7 cellular contexts compared by ENCODE assay signal in genomic region chr12:108629824-108630476, GRCh38. TPM values are rescaled to one million over a fixed set of nuclear protein-coding genes. Genes with fewer than 3 reads are reported as not detected.
DNase-seq lines count a peak whose midpoint lies in the region; FAIRE-seq and TF ChIP-seq lines count a peak whose summit lies in the region.

No MANE protein-coding gene starts in this region.

- H3K4me3 Mint-ChIP-seq in IgD-negative memory B cell (peak overlapping the region in 3 of 4 donors; percentile 8 to 83 (median 31)), endodermal cell (no peak overlapping the region), osteocyte (ENCODE audit: unreplicated experiment) (no peak overlapping the region)

- H3K27ac Mint-ChIP-seq in IgD-negative memory B cell (peak overlapping the region; percentile 57 to 92 (median 85)), endodermal cell (peak overlapping the region; percentile 43), osteocyte (ENCODE audit: unreplicated experiment) (peak overlapping the region; percentile 77)

- no peaks in the 10 kb centered on the region for H3K27me3 ChIP-seq in endodermal cell (ENCODE audit: control insufficient read depth, insufficient read depth, low read length, poor library complexity, severe bottlenecking)

- H3K9me3 ChIP-seq in endodermal cell (ENCODE audit: control insufficient read depth, low read length) = no peaks in the 10 kb centered on the region

- no peaks in the 10 kb centered on the region for H3K27me3 Mint-ChIP-seq in IgD-negative memory B cell
- H3K27me3 Mint-ChIP-seq in endodermal cell (ENCODE audit: insufficient read depth) = no peaks in the 10 kb centered on the region
- no peaks in the 10 kb centered on the region for H3K27me3 Mint-ChIP-seq in osteocyte (ENCODE audit: unreplicated experiment)

- H3K4me1 Mint-ChIP-seq in IgD-negative memory B cell (peaks cover 30 to 62% (median 55%) of the 10 kb centered on the region in 3 donors), endodermal cell (peaks cover 9% of the 10 kb centered on the region), osteocyte (ENCODE audit: unreplicated experiment) (peaks cover 48% of the 10 kb centered on the region)

- no peak for TF ChIP-seq POLR2A in GM12891 (IDR thresholded peaks at IDR 0.05; ENCODE audit: low read depth, low read length)

- no peaks in the 10 kb centered on the region for H3K4me1 ChIP-seq in endodermal cell (ENCODE audit: control insufficient read depth, insufficient read depth, low read length)

- no peaks in the 10 kb centered on the region for H3K36me3 ChIP-seq in endodermal cell (ENCODE audit: control insufficient read depth, insufficient read depth, low read length)

- H3K4me3 ChIP-seq in endodermal cell (ENCODE audit: low read length) = no peak overlapping the region

- no peak for FAIRE-seq in GM12891 (lab: Jason Lieb, UNC)

- no peak for TF ChIP-seq CTCF in endodermal cell (conservative IDR thresholded peaks at IDR 0.05)
- no peak for TF ChIP-seq CTCF in osteocyte (IDR thresholded peaks at IDR 0.05)

- 81 to 92% methylated on average over 10 to 17 of the region's 17 CpGs for WGBS in endodermal cell (ENCODE audit: insufficient coverage in 1 of 2, insufficient read length in 1 of 2), 2 experiments

- no peak overlapping the region for H3K9ac ChIP-seq in endodermal cell (ENCODE audit: extremely low read depth, low read length, poor library complexity, severe bottlenecking)

- H3K9me3 Mint-ChIP-seq in IgD-negative memory B cell = no peaks in the 10 kb centered on the region
- H3K9me3 Mint-ChIP-seq in endodermal cell = no peaks in the 10 kb centered on the region
- H3K9me3 Mint-ChIP-seq in osteocyte (ENCODE audit: unreplicated experiment) = no peaks in the 10 kb centered on the region

- peaks cover 5% of the 10 kb centered on the region for H3K36me3 Mint-ChIP-seq in IgD-negative memory B cell
- no peaks in the 10 kb centered on the region for H3K36me3 Mint-ChIP-seq in endodermal cell (ENCODE audit: low read depth)
- H3K36me3 Mint-ChIP-seq in osteocyte (ENCODE audit: unreplicated experiment) = no peaks in the 10 kb centered on the region

- H3K27ac ChIP-seq in endodermal cell (ENCODE audit: low read depth, low read length) = peak overlapping the region; percentile 40

- DNase-seq in activated CD4-positive, alpha-beta T cell treated with anti-CD3 and anti-CD28 coated beads for 48 hours = peak; percentile 75
- peak; percentile 76 for DNase-seq in endodermal cell
- no peak for DNase-seq in osteocyte (ENCODE audit: extremely low spot score, unreplicated experiment)
- no peak for DNase-seq in GM12891 (ENCODE audit: insufficient read length, low spot score)
- no peak for DNase-seq in NOMO-1 treated with DMSO at 0.1 percent for 48 hours (lab: John Stamatoyannopoulos, UW; ENCODE audit: unreplicated experiment)
- DNase-seq in NCI-H1436 treated with DMSO at 0.1 percent for 48 hours (lab: John Stamatoyannopoulos, UW) = no peak

TF ChIP-seq in GM12891, 5 proteins besides CTCF, POLR2A, EP300 and RAD21:
- TF ChIP-seq SPI1 (IDR thresholded peaks at IDR 0.05; ENCODE audit: low read depth, low read length) (no peak), PAX5 (IDR thresholded peaks at IDR 0.05; ENCODE audit: insufficient read depth, low read length, severe bottlenecking) (no peak), TAF1 (IDR thresholded peaks at IDR 0.05; ENCODE audit: low read depth, low read length) (no peak), POU2F2 (IDR thresholded peaks at IDR 0.05; ENCODE audit: low read depth, low read length) (no peak), POLR2AphosphoS5 (IDR thresholded peaks at IDR 0.05; ENCODE audit: low read depth, low read length) (no peak)

RNA-seq across cellular contexts. Expression of gene SELPLG, which starts 3.7 kb away (rescaled TPM):
- polyA plus RNA-seq in IgD-negative memory B cell = 37.0 TPM
- total RNA-seq in endodermal cell (under 1 TPM in 1 of 2 donors, not detected in 1; 0.13 TPM), osteocyte (0.59 and 0.78 TPM in 2 replicates)
- polyA plus RNA-seq in endodermal cell (2013, experiment 1 of 2) = 0.18 TPM
- 0.46 TPM for polyA plus RNA-seq in endodermal cell (2013, experiment 2 of 2)
- 13.8 TPM for polyA plus RNA-seq in GM12891 (2012; ENCODE audit: low read depth, missing spikeins)

RNA-seq across cellular contexts. Expression of gene TMEM119, which starts 32.1 kb away (rescaled TPM):
- polyA plus RNA-seq in IgD-negative memory B cell = 0.33 TPM
- total RNA-seq in endodermal cell (under 1 TPM; 0.11 to 0.15 TPM), osteocyte (54.0 and 58.8 TPM in 2 replicates)
- 4.3 TPM for polyA plus RNA-seq in endodermal cell (2013, experiment 1 of 2)
- 4.3 TPM for polyA plus RNA-seq in endodermal cell (2013, experiment 2 of 2)
- 0.10 TPM for polyA plus RNA-seq in GM12891 (2012; ENCODE audit: low read depth, missing spikeins)

Comparison
In these comparisons a context has a peak if more than half of its experiments do, and no peak if none do; other contexts are left out.
1. H3K4me3 Mint-ChIP-seq: peak in IgD-negative memory B cell (3 of 4); none in endodermal cell (single experiment) and osteocyte (single experiment).
2. DNase-seq: peak in activated CD4-positive, alpha-beta T cell treated with anti-CD3 and anti-CD28 coated beads for 48 hours (single experiment) and endodermal cell (single experiment); none in osteocyte (single experiment), GM12891 (single experiment), NOMO-1 treated with DMSO at 0.1 percent for 48 hours (single experiment) and NCI-H1436 treated with DMSO at 0.1 percent for 48 hours (single experiment).
3. RNA of gene TMEM119, which starts 32.1 kb away (total RNA-seq): 54.0 to 58.8 TPM in osteocyte; 0.11 to 0.15 TPM in endodermal cell; every median in the first group is over 10 times any median in the second.
4. Peak in every context shown above with its lines, with median percentiles within 50 percentile points of each other: H3K27ac Mint-ChIP-seq.